Comparison of ENCODE assay signal across 27 cellular contexts in genomic region chr10:123069271-123069670, GRCh38.
DNase-seq lines count a peak whose midpoint lies in the region; ATAC-seq and TF ChIP-seq lines count a peak whose summit lies in the region.
"Had no signal": no experiment of that assay in that cellular context is flagged by ENCODE, and none has a peak within 500 bp of the region (broad histone marks: within the 10 kb centered on the region; RNA-seq: fewer than 3 reads in every experiment).

No MANE protein-coding gene starts in this region.

- H3F3A ChIP-seq in PC-3 (ENCODE audit: low read length, unreplicated experiment), result no peaks in the 10 kb centered on the region

- no peaks in the 10 kb centered on the region for H3K36me3 ChIP-seq in PC-3 (ENCODE audit: low read depth, low read length)
- H3K36me3 ChIP-seq: sigmoid colon, SJSA1, thoracic aorta, vagina had no signal

- CTCF ChIA-PET in PC-3 (lab: Charles Lee), result no interaction called here

- no peak overlapping the region for H3K27ac ChIP-seq in PC-3 (ENCODE audit: low read length)
- H3K27ac ChIP-seq: 22Rv1, coronary artery, KMS-11, sigmoid colon, SJSA1, thoracic aorta, vagina had no signal

- H3K9me2 ChIP-seq in PC-3 (replicated peaks; ENCODE audit: low read length), result no peaks in the 10 kb centered on the region

- H3K27ac Mint-ChIP-seq in mesothelial cell of epicardium, result no peak overlapping the region
- H3K27ac Mint-ChIP-seq: activated CD4-positive, alpha-beta memory T cell treated with anti-CD3 and anti-CD28 coated beads, Interleukin-2, amount 10 ng/mL, durations not matched to agents 7 days and 5 days; activated naive CD4-positive, alpha-beta T cell treated with anti-CD3 and anti-CD28 coated beads, Interleukin-2, amount 50 U/mL, for 72 hours; activated T-helper 2 cell treated with anti-CD3 and anti-CD28 coated beads, Interferon-gamma antibody, Interleukin-2, Interleukin-4, amounts not matched to agents 10 μg/mL and 5 μg/mL and 100 μg/mL, durations not matched to agents 14 hours and 24 hours and 36 hours; CD4-positive, CD25-positive, alpha-beta regulatory T cell; progenitor cell of endocrine pancreas had no signal

- no peak overlapping the region for H3K4me2 ChIP-seq in PC-3 (ENCODE audit: low read length)
- H3K4me2 ChIP-seq: KMS-11 had no signal

- DNase-seq in NCI-H2081 (lab: John Stamatoyannopoulos, UW), result peak; percentile 35 to 55
- DNase-seq in NCI-H2081 treated with DMSO at 0.1 percent for 48 hours (lab: John Stamatoyannopoulos, UW), result no peak
- DNase-seq in NCI-H69 (lab: John Stamatoyannopoulos, UW), result peak; percentile 92
- peak; percentile 25 for DNase-seq in inferior parietal cortex (ENCODE audit: extremely low spot score)
- DNase-seq in superior temporal gyrus (ENCODE audit: extremely low spot score), result peak; percentile 70
- no peak for DNase-seq in PC-3
- no peak for DNase-seq in mesothelial cell of epicardium (ENCODE audit: low spot score in 2 of 2, unreplicated experiment in 2 of 2)
- DNase-seq: activated CD4-positive, alpha-beta memory T cell treated with anti-CD3 and anti-CD28 coated beads, Interleukin-2, amount 10 ng/mL, durations not matched to agents 7 days and 5 days; CD4-positive, CD25-positive, alpha-beta regulatory T cell; foreskin melanocyte; left cardiac atrium; NCI-H1930; NCI-H510A; sigmoid colon; stimulated activated naive CD4-positive, alpha-beta T cell had no signal

- H3K36me3 Mint-ChIP-seq in mesothelial cell of epicardium, result no peaks in the 10 kb centered on the region
- H3K36me3 Mint-ChIP-seq: activated naive CD4-positive, alpha-beta T cell treated with anti-CD3 and anti-CD28 coated beads, Interleukin-2, amount 50 U/mL, for 72 hours; CD4-positive, CD25-positive, alpha-beta regulatory T cell had no signal

- H3K4me3 Mint-ChIP-seq in mesothelial cell of epicardium, result no peak overlapping the region
- H3K4me3 Mint-ChIP-seq: activated CD4-positive, alpha-beta memory T cell treated with anti-CD3 and anti-CD28 coated beads, Interleukin-2, amount 10 ng/mL, durations not matched to agents 7 days and 5 days; CD4-positive, CD25-positive, alpha-beta regulatory T cell had no signal

- POLR2A ChIA-PET in PC-3 (lab: Charles Lee; ENCODE audit: unreplicated experiment), result no interaction called here

- no peaks in the 10 kb centered on the region for H3K4me1 ChIP-seq in PC-3 (ENCODE audit: insufficient read depth, low read length)
- H3K4me1 ChIP-seq: sigmoid colon, SJSA1, vagina had no signal

- H4K20me1 ChIP-seq in PC-3 (ENCODE audit: low read length), result no peaks in the 10 kb centered on the region

- no peaks in the 10 kb centered on the region for H3K4me1 Mint-ChIP-seq in mesothelial cell of epicardium
- H3K4me1 Mint-ChIP-seq: activated CD4-positive, alpha-beta memory T cell treated with anti-CD3 and anti-CD28 coated beads, Interleukin-2, amount 10 ng/mL, durations not matched to agents 7 days and 5 days; CD4-positive, CD25-positive, alpha-beta regulatory T cell had no signal

- no TSS peak for BruUV-seq in PC-3 (replicated peaks; lab: Mats Ljungman, UMichigan)

- peaks cover 27% of the 10 kb centered on the region for H3K27me3 ChIP-seq in PC-3 (ENCODE audit: low read length)
- H3K27me3 ChIP-seq: vagina had no signal

- H3K27me3 Mint-ChIP-seq in mesothelial cell of epicardium (ENCODE audit: low read depth), result peaks cover 93% of the 10 kb centered on the region

- no peaks in the 10 kb centered on the region for H3K79me2 ChIP-seq in PC-3 (ENCODE audit: low read length)

- no peak overlapping the region for H3K9ac ChIP-seq in PC-3 (ENCODE audit: low read length)
- H3K9ac ChIP-seq: KMS-11 had no signal

- H2AFZ ChIP-seq in PC-3 (ENCODE audit: low read length), result no peak overlapping the region

- H3K9me3 Mint-ChIP-seq in mesothelial cell of epicardium, result peaks cover 4% of the 10 kb centered on the region
- H3K9me3 Mint-ChIP-seq: activated CD4-positive, alpha-beta memory T cell treated with anti-CD3 and anti-CD28 coated beads, Interleukin-2, amount 10 ng/mL, durations not matched to agents 7 days and 5 days; activated naive CD4-positive, alpha-beta T cell treated with anti-CD3 and anti-CD28 coated beads, Interleukin-2, amount 50 U/mL, for 72 hours; activated T-helper 2 cell treated with anti-CD3 and anti-CD28 coated beads, Interferon-gamma antibody, Interleukin-2, Interleukin-4, amounts not matched to agents 10 μg/mL and 5 μg/mL and 100 μg/mL, durations not matched to agents 14 hours and 24 hours and 36 hours; CD4-positive, CD25-positive, alpha-beta regulatory T cell had no signal

- H3K4me3 ChIP-seq in PC-3 (ENCODE audit: low read length), result no peak overlapping the region
- H3K4me3 ChIP-seq: coronary artery, sigmoid colon, SJSA1, thoracic aorta, vagina had no signal

- no peak for ATAC-seq in HG02852 (IDR thresholded peaks at IDR 0.05; ENCODE audit: unreplicated experiment)
- ATAC-seq in PC-3, result no peak
- ATAC-seq: activated CD4-positive, CD25-positive, alpha-beta regulatory T cell treated with anti-CD3 and anti-CD28 coated beads, Interleukin-2, amount 50 U/mL, for 24 hours; activated naive CD4-positive, alpha-beta T cell treated with anti-CD3 and anti-CD28 coated beads, Interleukin-2, amount 50 U/mL, for 72 hours; esophagus mucosa; left cardiac atrium had no signal

- intact Hi-C loops in PC-3 (cut with micrococcal nuclease), result no loop called here

- H3K9me3 ChIP-seq in PC-3 (ENCODE audit: low read length), result no peaks in the 10 kb centered on the region
- H3K9me3 ChIP-seq: sigmoid colon, SJSA1, thoracic aorta, vagina had no signal

- TF ChIP-seq CTCF in PC-3 (conservative IDR thresholded peaks at IDR 0.05; ENCODE audit: low read depth, low read length), result no peak
- TF ChIP-seq CTCF in mesothelial cell of epicardium (IDR thresholded peaks at IDR 0.05; ENCODE audit: unreplicated experiment), result no peak

Comparison
In these comparisons a context has a peak if more than half of its experiments do, and no peak if none do; other contexts are left out.
1. DNase-seq: peak in NCI-H2081 (2 of 2), NCI-H69 (single experiment), inferior parietal cortex (single experiment) and superior temporal gyrus (single experiment); none in NCI-H2081 treated with DMSO at 0.1 percent for 48 hours (single experiment), PC-3 (single experiment) and mesothelial cell of epicardium (0 of 2).